1 cellular context compared by ENCODE assay signal in the genomic region with DNA sequence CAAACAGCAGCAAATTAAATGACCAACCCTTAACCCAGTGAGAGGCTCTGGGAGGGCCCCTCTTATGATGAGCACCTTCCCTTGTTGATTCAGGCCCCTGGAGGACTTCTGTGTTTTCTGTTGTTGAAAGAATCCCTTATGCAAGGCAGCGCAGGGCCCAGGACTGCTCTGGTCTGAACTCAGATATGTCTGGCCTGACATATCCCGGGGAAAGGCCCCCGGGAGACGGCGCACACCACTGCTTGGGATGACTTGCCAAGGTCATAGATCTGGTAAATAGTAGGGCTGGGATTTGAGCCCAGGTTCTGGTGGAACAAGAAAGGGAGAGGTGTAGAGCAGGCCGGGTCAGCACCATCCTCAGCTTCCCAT.
TF ChIP-seq lines count a peak whose summit lies in the region.

No MANE protein-coding gene starts in this region.

TF ChIP-seq in HepG2, 621 proteins besides CTCF, POLR2A, EP300 and RAD21 (continued from another document):
- TF ChIP-seq, protein P1, sequence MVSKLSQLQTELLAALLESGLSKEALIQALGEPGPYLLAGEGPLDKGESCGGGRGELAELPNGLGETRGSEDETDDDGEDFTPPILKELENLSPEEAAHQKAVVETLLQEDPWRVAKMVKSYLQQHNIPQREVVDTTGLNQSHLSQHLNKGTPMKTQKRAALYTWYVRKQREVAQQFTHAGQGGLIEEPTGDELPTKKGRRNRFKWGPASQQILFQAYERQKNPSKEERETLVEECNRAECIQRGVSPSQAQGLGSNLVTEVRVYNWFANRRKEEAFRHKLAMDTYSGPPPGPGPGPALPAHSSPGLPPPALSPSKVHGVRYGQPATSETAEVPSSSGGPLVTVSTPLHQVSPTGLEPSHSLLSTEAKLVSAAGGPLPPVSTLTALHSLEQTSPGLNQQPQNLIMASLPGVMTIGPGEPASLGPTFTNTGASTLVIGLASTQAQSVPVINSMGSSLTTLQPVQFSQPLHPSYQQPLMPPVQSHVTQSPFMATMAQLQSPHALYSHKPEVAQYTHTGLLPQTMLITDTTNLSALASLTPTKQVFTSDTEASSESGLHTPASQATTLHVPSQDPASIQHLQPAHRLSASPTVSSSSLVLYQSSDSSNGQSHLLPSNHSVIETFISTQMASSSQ (IDR thresholded peaks at IDR 0.05; ENCODE audit: low read depth) = no peak
- TF ChIP-seq, protein P1 (CRISPR knock-in tag; IDR thresholded peaks at IDR 0.05; ENCODE audit: borderline replicate concordance) = no peak
- no peak for TF ChIP-seq MATR3 (CRISPR knock-in tag; IDR thresholded peaks at IDR 0.05)
- TF ChIP-seq, protein P2, sequence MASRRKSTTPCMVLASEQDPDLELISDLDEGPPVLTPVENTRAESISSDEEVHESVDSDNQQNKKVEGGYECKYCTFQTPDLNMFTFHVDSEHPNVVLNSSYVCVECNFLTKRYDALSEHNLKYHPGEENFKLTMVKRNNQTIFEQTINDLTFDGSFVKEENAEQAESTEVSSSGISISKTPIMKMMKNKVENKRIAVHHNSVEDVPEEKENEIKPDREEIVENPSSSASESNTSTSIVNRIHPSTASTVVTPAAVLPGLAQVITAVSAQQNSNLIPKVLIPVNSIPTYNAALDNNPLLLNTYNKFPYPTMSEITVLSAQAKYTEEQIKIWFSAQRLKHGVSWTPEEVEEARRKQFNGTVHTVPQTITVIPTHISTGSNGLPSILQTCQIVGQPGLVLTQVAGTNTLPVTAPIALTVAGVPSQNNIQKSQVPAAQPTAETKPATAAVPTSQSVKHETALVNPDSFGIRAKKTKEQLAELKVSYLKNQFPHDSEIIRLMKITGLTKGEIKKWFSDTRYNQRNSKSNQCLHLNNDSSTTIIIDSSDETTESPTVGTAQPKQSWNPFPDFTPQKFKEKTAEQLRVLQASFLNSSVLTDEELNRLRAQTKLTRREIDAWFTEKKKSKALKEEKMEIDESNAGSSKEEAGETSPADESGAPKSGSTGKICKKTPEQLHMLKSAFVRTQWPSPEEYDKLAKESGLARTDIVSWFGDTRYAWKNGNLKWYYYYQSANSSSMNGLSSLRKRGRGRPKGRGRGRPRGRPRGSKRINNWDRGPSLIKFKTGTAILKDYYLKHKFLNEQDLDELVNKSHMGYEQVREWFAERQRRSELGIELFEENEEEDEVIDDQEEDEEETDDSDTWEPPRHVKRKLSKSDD (CRISPR knock-in tag; IDR thresholded peaks at IDR 0.05; ENCODE audit: low read depth) = no peak
- no peak for TF ChIP-seq NBN (conservative IDR thresholded peaks at IDR 0.05)
- no peak for TF ChIP-seq ZNF292 (CRISPR knock-in tag; IDR thresholded peaks at IDR 0.05; ENCODE audit: borderline replicate concordance, low read depth)
- TF ChIP-seq U2AF2 (IDR thresholded peaks at IDR 0.05; ENCODE audit: low read depth, low read length) = no peak
- TF ChIP-seq PCBP2 (optimal IDR thresholded peaks at IDR 0.05; ENCODE audit: low read depth, low read length, poor library complexity, severe bottlenecking) = no peak
- TF ChIP-seq, protein P3, sequence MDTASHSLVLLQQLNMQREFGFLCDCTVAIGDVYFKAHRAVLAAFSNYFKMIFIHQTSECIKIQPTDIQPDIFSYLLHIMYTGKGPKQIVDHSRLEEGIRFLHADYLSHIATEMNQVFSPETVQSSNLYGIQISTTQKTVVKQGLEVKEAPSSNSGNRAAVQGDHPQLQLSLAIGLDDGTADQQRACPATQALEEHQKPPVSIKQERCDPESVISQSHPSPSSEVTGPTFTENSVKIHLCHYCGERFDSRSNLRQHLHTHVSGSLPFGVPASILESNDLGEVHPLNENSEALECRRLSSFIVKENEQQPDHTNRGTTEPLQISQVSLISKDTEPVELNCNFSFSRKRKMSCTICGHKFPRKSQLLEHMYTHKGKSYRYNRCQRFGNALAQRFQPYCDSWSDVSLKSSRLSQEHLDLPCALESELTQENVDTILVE (CRISPR knock-in tag; IDR thresholded peaks at IDR 0.05) = no peak
- TF ChIP-seq ELF3 (CRISPR knock-in tag; IDR thresholded peaks at IDR 0.05) = no peak
